In the genomic region with DNA sequence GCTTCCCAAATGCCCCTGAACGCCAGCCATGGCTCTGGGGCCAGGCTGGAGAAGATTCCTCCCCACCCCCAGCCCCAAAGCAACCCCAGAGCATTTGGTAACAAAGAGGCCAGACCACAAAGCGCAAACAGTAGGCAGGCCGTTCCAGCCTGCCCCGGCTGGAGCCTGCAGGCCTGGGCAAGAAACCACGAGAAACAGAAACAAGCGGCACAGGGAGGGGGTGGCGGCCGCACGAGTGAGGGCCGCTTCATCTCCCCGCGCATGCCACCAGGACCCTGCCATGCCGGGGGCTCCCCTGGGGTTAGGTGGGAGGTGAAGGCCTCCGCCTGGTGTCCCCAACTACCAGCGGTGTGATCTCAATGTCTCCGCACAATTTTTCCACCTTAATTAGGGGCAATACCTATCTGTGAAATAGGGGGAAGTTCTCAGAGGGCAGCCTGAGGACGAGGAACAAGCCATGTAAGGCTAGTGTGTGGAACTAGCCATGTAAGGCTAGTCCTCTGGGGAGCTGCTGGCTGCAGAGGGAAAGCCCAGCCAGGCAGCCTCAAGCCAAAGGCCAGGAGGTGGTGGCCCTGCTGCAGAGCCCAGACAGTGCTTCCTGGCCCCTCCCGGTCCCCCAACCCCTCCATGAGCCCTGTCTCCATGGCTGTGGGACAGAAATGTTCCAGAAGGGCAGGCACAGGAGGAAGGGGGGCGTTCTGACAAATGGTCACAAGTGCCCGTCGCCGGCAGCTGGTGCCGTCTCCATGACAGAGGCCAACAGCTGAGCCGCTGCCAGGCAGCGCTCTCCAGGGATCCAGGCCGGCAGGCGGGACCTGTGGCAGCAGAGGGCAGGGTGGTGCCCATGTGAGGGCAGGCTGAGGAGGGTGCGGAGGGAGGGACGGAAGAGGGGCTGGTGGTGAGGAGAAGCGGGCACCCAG, we compare ENCODE assay signal across 10 cellular contexts. TPM values are rescaled to one million over a fixed set of nuclear protein-coding genes. Genes with fewer than 3 reads are reported as not detected.
DNase-seq lines count a peak whose midpoint lies in the region; ATAC-seq and TF ChIP-seq lines count a peak whose summit lies in the region.
"Had no signal": no experiment of that assay in that cellular context is flagged by ENCODE, and none has a peak within 500 bp of the region (broad histone marks: within the 10 kb centered on the region; RNA-seq: fewer than 3 reads in every experiment).

No MANE protein-coding gene starts in this region.

- peaks cover 45% of the 10 kb centered on the region for H3K9me1 ChIP-seq in IMR-90 (ENCODE audit: insufficient read depth, low read length)

- 89% methylated on average over 7 of the region's 30 CpGs; no CpG with 5 or more reads in 1 of the 2 experiments for WGBS in IMR-90 (ENCODE audit: extremely low coverage in 2 of 2, insufficient read length in 1 of 2), 2 experiments
- 51 to 77% (median 61%) methylated on average over 27 to 30 of the region's 30 CpGs for WGBS in spleen, 5 donors

- 0 out of 2 replicates have a peak overlapping the region, but pooled peaks have one; percentile 57 for H3K14ac ChIP-seq in IMR-90 (replicated peaks; ENCODE audit: low read depth, low read length)

- peak overlapping the region; percentile 97 for H3K4ac ChIP-seq in IMR-90 (ENCODE audit: low read depth, low read length)

- CTCF ChIA-PET in IMR-90 (lab: Yijun Ruan, JAX): no interaction called here
- CTCF ChIA-PET in GM10248 (lab: Yijun Ruan, JAX): interaction anchor here (1.4 kb wide), 1 partner anchor 71 kb away, joined by 4 read pairs; no protein-coding TSS in a partner anchor

- H3K4me3 ChIP-seq in IMR-90 (ENCODE audit: insufficient read depth, low read depth, low read length) (no peak overlapping the region), spleen (no peak overlapping the region)
- H3K4me3 ChIP-seq: MG63, mucosa of descending colon had no signal

- no peak for DNase-seq in IMR-90
- DNase-seq in hippocampal formation (lab: John Stamatoyannopoulos, UW): peak; percentile 71 to 81
- DNase-seq in spleen: no peak
- DNase-seq in DMS53 treated with DMSO at 0.1 percent for 48 hours (lab: John Stamatoyannopoulos, UW; ENCODE audit: unreplicated experiment): no peak
- DNase-seq in NCI-H2227 (lab: John Stamatoyannopoulos, UW; ENCODE audit: unreplicated experiment): no peak
- DNase-seq in GM10248 (ENCODE audit: extremely low spot score): no peak
- DNase-seq: MG63, mucosa of descending colon had no signal

- TF ChIP-seq RAD21 in IMR-90 (IDR thresholded peaks at IDR 0.05; ENCODE audit: low read length): no peak

- peak overlapping the region; percentile 4 to 27; a peak in 2 of 4 replicates for H4K8ac ChIP-seq in IMR-90 (ENCODE audit: low read depth in 2 of 2, low read length in 2 of 2)

- TF ChIP-seq POLR2A in IMR-90 (IDR thresholded peaks at IDR 0.05; ENCODE audit: low read depth, low read length): no peak
- TF ChIP-seq POLR2A in spleen (IDR thresholded peaks at IDR 0.05): no peak

- ATAC-seq in IMR-90 (ENCODE audit: low read depth) (no peak), GM18517 (IDR thresholded peaks at IDR 0.05; ENCODE audit: unreplicated experiment) (no peak)
- ATAC-seq: mucosa of descending colon had no signal

- peak overlapping the region; percentile 13; the same call in 1 of the 3 replicates for H2BK15ac ChIP-seq in IMR-90 (ENCODE audit: low read depth, low read length)

- H3K27ac ChIP-seq in IMR-90 (ENCODE audit: insufficient read depth, low read length) (no peak overlapping the region), angular gyrus (ENCODE audit: low read depth, low read length) (peak overlapping the region; percentile 38), spleen (peak overlapping the region in 6 of 8 donors; percentile 42 to 86 (median 65))

- peak overlapping the region; percentile 45 for H2BK5ac ChIP-seq in IMR-90 (ENCODE audit: low read depth, low read length, poor library complexity, severe bottlenecking)

- intact Hi-C loops in IMR-90 (cut with micrococcal nuclease) (no loop called here), spleen (cut with DNase I; ENCODE audit: low total_unique reads) (no loop called here)

- H3K27me3 ChIP-seq in IMR-90 (ENCODE audit: control insufficient read depth, insufficient read depth, low read length): no peaks in the 10 kb centered on the region
- H3K27me3 ChIP-seq in spleen (replicated peaks in 1 of 7): no peaks in the 10 kb centered on the region
- H3K27me3 ChIP-seq: MG63 had no signal

- no peaks in the 10 kb centered on the region for H4K20me1 ChIP-seq in IMR-90 (ENCODE audit: insufficient read depth, low read length)

- peaks cover 0 to 40% of the 10 kb centered on the region in 2 experiments; a peak in 2 of 4 replicates for H3K79me1 ChIP-seq in IMR-90 (ENCODE audit: low read depth in 1 of 2, low read length in 2 of 2)

- no peak overlapping the region for H3K18ac ChIP-seq in IMR-90 (ENCODE audit: low read depth, low read length)

- in situ Hi-C loops in IMR-90 (cut with MboI; ENCODE audit: low sequenced_read_pairs): no loop called here

- H2AK5ac ChIP-seq in IMR-90 (ENCODE audit: low read depth, low read length): peak overlapping the region; percentile 100

- H3K9me3 ChIP-seq in IMR-90 (ENCODE audit: control insufficient read depth, insufficient read depth, low read length) (no peaks in the 10 kb centered on the region), spleen (no peaks in the 10 kb centered on the region)
- H3K9me3 ChIP-seq: MG63, mucosa of descending colon had no signal

- no peak overlapping the region for H2AFZ ChIP-seq in IMR-90 (replicated peaks; ENCODE audit: low read length, poor library complexity)

- BruUV-seq in IMR-90 (replicated peaks; lab: Mats Ljungman, UMichigan): no TSS peak

- POLR2A ChIA-PET in IMR-90 (lab: Charles Lee; ENCODE audit: unreplicated experiment): no interaction called here
- POLR2A ChIA-PET in GM10248 (lab: Yijun Ruan, JAX): no interaction called here

- dilution Hi-C loops in IMR-90 (cut with HindIII; ENCODE audit: low sequenced_read_pairs, unreplicated experiment): no loop called here

- peak overlapping the region; percentile 46 for H2AK9ac ChIP-seq in IMR-90 (replicated peaks; ENCODE audit: low read depth, low read length, poor library complexity)

- no peak overlapping the region for H3K23ac ChIP-seq in IMR-90 (ENCODE audit: low read depth, low read length)

- TF ChIP-seq CTCF in IMR-90 (conservative IDR thresholded peaks at IDR 0.05; ENCODE audit: low read depth, low read length) (no peak), spleen (IDR thresholded peaks at IDR 0.05 in 8 of 11, conservative IDR thresholded peaks at IDR 0.05 in 3 of 11) (no peak), GM10248 (IDR thresholded peaks at IDR 0.05; ENCODE audit: control extremely low read depth, extremely low read depth, low read depth, missing control alignments) (no peak)

- peak overlapping the region; percentile 22; the same call in 1 of the 2 replicates for H4K5ac ChIP-seq in IMR-90 (ENCODE audit: low read depth, low read length)

- H3K4me2 ChIP-seq in IMR-90 (ENCODE audit: low read depth, low read length): no peak overlapping the region

- no peak overlapping the region for H3K56ac ChIP-seq in IMR-90 (ENCODE audit: extremely low read depth, insufficient read depth, low read length)

- no peaks in the 10 kb centered on the region; the same call in 1 of the 2 replicates for H3K36me3 ChIP-seq in IMR-90 (ENCODE audit: control insufficient read depth, insufficient read depth, low read length)
- peaks cover 0 to 72% (median 8%) of the 10 kb centered on the region in 6 donors for H3K36me3 ChIP-seq in spleen
- H3K36me3 ChIP-seq: MG63 had no signal

- H3K9ac ChIP-seq in IMR-90 (ENCODE audit: low read depth, low read length): no peak overlapping the region

- H2BK120ac ChIP-seq in IMR-90 (ENCODE audit: low read depth, low read length): peak overlapping the region; percentile 99

- peaks cover 50% of the 10 kb centered on the region for H3K4me1 ChIP-seq in IMR-90 (ENCODE audit: control insufficient read depth, insufficient read depth, low read length)
- peaks cover 37 to 99% (median 79%) of the 10 kb centered on the region in 6 donors for H3K4me1 ChIP-seq in spleen

- H2BK20ac ChIP-seq in IMR-90 (ENCODE audit: low read depth, low read length): peak overlapping the region; percentile 49

- peak overlapping the region; percentile 99 for H4K91ac ChIP-seq in IMR-90 (ENCODE audit: insufficient read depth, low read depth, low read length)

TF ChIP-seq in IMR-90, 13 proteins besides CTCF, POLR2A, EP300 and RAD21 (continues in another document):
- TF ChIP-seq MXI1 (IDR thresholded peaks at IDR 0.05; ENCODE audit: borderline replicate concordance, low read depth, low read length) (no peak), BHLHE40 (IDR thresholded peaks at IDR 0.05; ENCODE audit: low read depth, low read length) (no peak), SMC3 (IDR thresholded peaks at IDR 0.05; ENCODE audit: low read depth, low read length) (no peak), RCOR1 (IDR thresholded peaks at IDR 0.05; ENCODE audit: insufficient replicate concordance, low read length) (no peak), NFE2L2 (IDR thresholded peaks at IDR 0.05; ENCODE audit: low read depth, low read length) (no peak), RFX5 (IDR thresholded peaks at IDR 0.05; ENCODE audit: low read depth, low read length) (no peak), CHD1 (IDR thresholded peaks at IDR 0.05; ENCODE audit: low read depth, low read length) (no peak), MAZ (IDR thresholded peaks at IDR 0.05; ENCODE audit: borderline replicate concordance, low read depth, low read length) (no peak)
- TF ChIP-seq, protein P1, sequence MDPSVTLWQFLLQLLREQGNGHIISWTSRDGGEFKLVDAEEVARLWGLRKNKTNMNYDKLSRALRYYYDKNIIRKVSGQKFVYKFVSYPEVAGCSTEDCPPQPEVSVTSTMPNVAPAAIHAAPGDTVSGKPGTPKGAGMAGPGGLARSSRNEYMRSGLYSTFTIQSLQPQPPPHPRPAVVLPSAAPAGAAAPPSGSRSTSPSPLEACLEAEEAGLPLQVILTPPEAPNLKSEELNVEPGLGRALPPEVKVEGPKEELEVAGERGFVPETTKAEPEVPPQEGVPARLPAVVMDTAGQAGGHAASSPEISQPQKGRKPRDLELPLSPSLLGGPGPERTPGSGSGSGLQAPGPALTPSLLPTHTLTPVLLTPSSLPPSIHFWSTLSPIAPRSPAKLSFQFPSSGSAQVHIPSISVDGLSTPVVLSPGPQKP (IDR thresholded peaks at IDR 0.05; ENCODE audit: borderline replicate concordance, low read depth, low read length): no peak

RNA-seq across cellular contexts. Expression of gene MTSS2, which starts 14.5 kb away (rescaled TPM):
- total RNA-seq in IMR-90 (2012; rRNA removed) (8.9 and 9.1 TPM in 2 replicates), spleen (100 to 1,000 TPM in 3 of 7 donors, 10 to 100 TPM in 4; 40.6 to 116 (median 94.6) TPM)
- polyA plus RNA-seq in IMR-90 (2012; rRNA removed) (86.2 and 108 TPM in 2 replicates), spleen (10 to 100 TPM in 2 of 3 donors, 1 to 10 TPM in 1; 9.0 to 66.7 (median 12.2) TPM)
- polyA plus RNA-seq in IMR-90 (2012; cell fraction: cytosol; rRNA removed): 69.9 and 88.4 TPM in 2 replicates
- polyA plus RNA-seq in IMR-90 (2012; cell fraction: nucleus; rRNA removed; ENCODE audit: low replicate concordance): 148 and 251 TPM in 2 replicates

RNA-seq across cellular contexts. Expression of gene IL34, which starts 54.0 kb away (rescaled TPM):
- total RNA-seq in IMR-90 (2012; rRNA removed): 1.1 and 1.3 TPM in 2 replicates
- polyA plus RNA-seq in IMR-90 (2012; rRNA removed): 2.0 and 2.5 TPM in 2 replicates
- polyA plus RNA-seq in IMR-90 (2012; cell fraction: cytosol; rRNA removed): 2.1 and 4.5 TPM in 2 replicates
- 2.3 and 2.9 TPM in 2 replicates for polyA plus RNA-seq in IMR-90 (2012; cell fraction: nucleus; rRNA removed; ENCODE audit: low replicate concordance)
- 100 to 1,000 TPM in 5 of 7 donors, 10 to 100 TPM in 2; 48.2 to 258 (median 197) TPM for total RNA-seq in spleen
- polyA plus RNA-seq in spleen: 10 to 100 TPM; 20.3 to 82.3 (median 21.3) TPM

Comparison
In these comparisons a context has a peak if more than half of its experiments do, and no peak if none do; other contexts are left out.
1. DNase-seq: peak in hippocampal formation (2 of 2); none in IMR-90 (single experiment), spleen (single experiment), DMS53 treated with DMSO at 0.1 percent for 48 hours (single experiment), NCI-H2227 (single experiment) and GM10248 (single experiment).
2. RNA of gene IL34, which starts 54.0 kb away (total RNA-seq): 48.2 to 258 TPM in spleen; 1.1 to 1.3 TPM in IMR-90; every median in the first group is over 10 times any median in the second.